In genomic region chr10:11797847-11798633, GRCh38 we compare ENCODE assay signal across 2 cellular contexts.
TF ChIP-seq lines count a peak whose summit lies in the region.

No MANE protein-coding gene starts in this region.

TF ChIP-seq in HEK293, 187 proteins besides CTCF, POLR2A, EP300 and RAD21 (continued from another document):
- TF ChIP-seq, protein P1, sequence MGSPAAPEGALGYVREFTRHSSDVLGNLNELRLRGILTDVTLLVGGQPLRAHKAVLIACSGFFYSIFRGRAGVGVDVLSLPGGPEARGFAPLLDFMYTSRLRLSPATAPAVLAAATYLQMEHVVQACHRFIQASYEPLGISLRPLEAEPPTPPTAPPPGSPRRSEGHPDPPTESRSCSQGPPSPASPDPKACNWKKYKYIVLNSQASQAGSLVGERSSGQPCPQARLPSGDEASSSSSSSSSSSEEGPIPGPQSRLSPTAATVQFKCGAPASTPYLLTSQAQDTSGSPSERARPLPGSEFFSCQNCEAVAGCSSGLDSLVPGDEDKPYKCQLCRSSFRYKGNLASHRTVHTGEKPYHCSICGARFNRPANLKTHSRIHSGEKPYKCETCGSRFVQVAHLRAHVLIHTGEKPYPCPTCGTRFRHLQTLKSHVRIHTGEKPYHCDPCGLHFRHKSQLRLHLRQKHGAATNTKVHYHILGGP (tag by site-specific recombination; IDR thresholded peaks at IDR 0.05), result no peak
- TF ChIP-seq, protein P2, sequence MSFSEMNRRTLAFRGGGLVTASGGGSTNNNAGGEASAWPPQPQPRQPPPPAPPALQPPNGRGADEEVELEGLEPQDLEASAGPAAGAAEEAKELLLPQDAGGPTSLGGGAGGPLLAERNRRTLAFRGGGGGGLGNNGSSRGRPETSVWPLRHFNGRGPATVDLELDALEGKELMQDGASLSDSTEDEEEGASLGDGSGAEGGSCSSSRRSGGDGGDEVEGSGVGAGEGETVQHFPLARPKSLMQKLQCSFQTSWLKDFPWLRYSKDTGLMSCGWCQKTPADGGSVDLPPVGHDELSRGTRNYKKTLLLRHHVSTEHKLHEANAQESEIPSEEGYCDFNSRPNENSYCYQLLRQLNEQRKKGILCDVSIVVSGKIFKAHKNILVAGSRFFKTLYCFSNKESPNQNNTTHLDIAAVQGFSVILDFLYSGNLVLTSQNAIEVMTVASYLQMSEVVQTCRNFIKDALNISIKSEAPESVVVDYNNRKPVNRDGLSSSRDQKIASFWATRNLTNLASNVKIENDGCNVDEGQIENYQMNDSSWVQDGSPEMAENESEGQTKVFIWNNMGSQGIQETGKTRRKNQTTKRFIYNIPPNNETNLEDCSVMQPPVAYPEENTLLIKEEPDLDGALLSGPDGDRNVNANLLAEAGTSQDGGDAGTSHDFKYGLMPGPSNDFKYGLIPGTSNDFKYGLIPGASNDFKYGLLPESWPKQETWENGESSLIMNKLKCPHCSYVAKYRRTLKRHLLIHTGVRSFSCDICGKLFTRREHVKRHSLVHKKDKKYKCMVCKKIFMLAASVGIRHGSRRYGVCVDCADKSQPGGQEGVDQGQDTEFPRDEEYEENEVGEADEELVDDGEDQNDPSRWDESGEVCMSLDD (tag by site-specific recombination; IDR thresholded peaks at IDR 0.05), result no peak

TF ChIP-seq in WTC11, 78 proteins besides CTCF, POLR2A, EP300 and RAD21 (continued from another document):
- no peak for TF ChIP-seq AFF4 (CRISPR knock-in tag; IDR thresholded peaks at IDR 0.05; ENCODE audit: borderline replicate concordance)
- TF ChIP-seq ZNF671 (CRISPR knock-in tag; IDR thresholded peaks at IDR 0.05), result no peak
- TF ChIP-seq CBFB (CRISPR knock-in tag; IDR thresholded peaks at IDR 0.05; ENCODE audit: low read depth), result no peak
- TF ChIP-seq, protein P3, sequence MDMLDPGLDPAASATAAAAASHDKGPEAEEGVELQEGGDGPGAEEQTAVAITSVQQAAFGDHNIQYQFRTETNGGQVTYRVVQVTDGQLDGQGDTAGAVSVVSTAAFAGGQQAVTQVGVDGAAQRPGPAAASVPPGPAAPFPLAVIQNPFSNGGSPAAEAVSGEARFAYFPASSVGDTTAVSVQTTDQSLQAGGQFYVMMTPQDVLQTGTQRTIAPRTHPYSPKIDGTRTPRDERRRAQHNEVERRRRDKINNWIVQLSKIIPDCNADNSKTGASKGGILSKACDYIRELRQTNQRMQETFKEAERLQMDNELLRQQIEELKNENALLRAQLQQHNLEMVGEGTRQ (CRISPR knock-in tag; IDR thresholded peaks at IDR 0.05), result no peak
- no peak for TF ChIP-seq NR1H2 (CRISPR knock-in tag; IDR thresholded peaks at IDR 0.05)
- no peak for TF ChIP-seq MYBL2 (CRISPR knock-in tag; IDR thresholded peaks at IDR 0.05)
- TF ChIP-seq NFE2L1 (CRISPR knock-in tag; IDR thresholded peaks at IDR 0.05), result no peak
- no peak for TF ChIP-seq SP1 (CRISPR knock-in tag; conservative IDR thresholded peaks at IDR 0.05)
- TF ChIP-seq FOXP4 (CRISPR knock-in tag; IDR thresholded peaks at IDR 0.05), result no peak
- TF ChIP-seq TCF7 (CRISPR knock-in tag; IDR thresholded peaks at IDR 0.05; ENCODE audit: low read depth), result no peak
